In genomic region chr4:54657194-54657555, GRCh38 we compare ENCODE assay signal across 7 cellular contexts. TPM values are rescaled to one million over a fixed set of nuclear protein-coding genes. Genes with fewer than 3 reads are reported as not detected.
DNase-seq lines count a peak whose midpoint lies in the region; ATAC-seq and TF ChIP-seq lines count a peak whose summit lies in the region.

No MANE protein-coding gene starts in this region.

- POLR2A ChIA-PET in HEK293 (lab: Yijun Ruan, JAX), result interaction anchor here (0.6 kb wide), 1 partner anchor 12 kb away, joined by 3 read pairs; no protein-coding TSS in a partner anchor
- POLR2A ChIA-PET in GM10248 (lab: Yijun Ruan, JAX), result no interaction called here

- ATAC-seq in HG02759 (IDR thresholded peaks at IDR 0.05; ENCODE audit: unreplicated experiment) (no peak), HG02884 (IDR thresholded peaks at IDR 0.05; ENCODE audit: unreplicated experiment) (no peak)

- no peaks in the 10 kb centered on the region for H3K9me3 ChIP-seq in HEK293 (ENCODE audit: control insufficient read depth, insufficient read depth, low read depth, low read length)
- no peaks in the 10 kb centered on the region for H3K9me3 ChIP-seq in iPS DF 6.9 (ENCODE audit: control insufficient read depth, insufficient read depth, low read length)
- no peaks in the 10 kb centered on the region for H3K9me3 ChIP-seq in spleen

- H3K4me1 ChIP-seq in HEK293 (ENCODE audit: control insufficient read depth, insufficient read depth, low read length) (peaks cover 5% of the 10 kb centered on the region; the same call in 1 of the 2 replicates), iPS DF 6.9 (ENCODE audit: control insufficient read depth, insufficient read depth, low read length) (peaks cover 1% of the 10 kb centered on the region; the same call in 1 of the 2 replicates), spleen (peaks cover 6 to 38% (median 28%) of the 10 kb centered on the region in 6 donors)

- H3K27me3 ChIP-seq in iPS DF 6.9 (ENCODE audit: control insufficient read depth, insufficient read depth, low read length) (peaks cover 16% of the 10 kb centered on the region; the same call in 1 of the 2 replicates), spleen (replicated peaks in 1 of 7) (peaks cover 0 to 57% (median 23%) of the 10 kb centered on the region in 7 donors)

- DNase-seq in NCI-H774 (lab: John Stamatoyannopoulos, UW) (peak; percentile 86), iPS DF 6.9 (ENCODE audit: low read depth, low spot score) (no peak), spleen (peak; percentile 74), GM10248 (ENCODE audit: extremely low spot score) (no peak)

- intact Hi-C loops in spleen (cut with DNase I; ENCODE audit: low total_unique reads), result no loop called here

- CTCF ChIA-PET in HEK293 (lab: Yijun Ruan, JAX) (interaction anchor here (0.6 to 1.5 kb wide), 4 partner anchors 49 to 1397 kb away, joined by 3 to 5 read pairs (median 4); no protein-coding TSS in a partner anchor), GM10248 (lab: Yijun Ruan, JAX) (no interaction called here)

- TF ChIP-seq POLR2A in spleen (IDR thresholded peaks at IDR 0.05), result no peak

- no CpG with 5 or more reads among the region's 25 CpGs for WGBS in iPS DF 6.9 (ENCODE audit: insufficient coverage, insufficient read length)
- WGBS in spleen, 5 donors, result 11 to 22% (median 18%) methylated on average over 14 to 25 of the region's 25 CpGs

- H3K4me3 ChIP-seq in HEK293 (ENCODE audit: low read depth, low read length) (peak overlapping the region; percentile 58), iPS DF 6.9 (ENCODE audit: low read length) (peak overlapping the region; percentile 70), spleen (peak overlapping the region; percentile 42 to 74 (median 52))

- TF ChIP-seq CTCF in HEK293 (tag by site-specific recombination; IDR thresholded peaks at IDR 0.05) (no peak), spleen (IDR thresholded peaks at IDR 0.05 in 8 of 11, conservative IDR thresholded peaks at IDR 0.05 in 3 of 11) (no peak), GM10248 (IDR thresholded peaks at IDR 0.05; ENCODE audit: control extremely low read depth, extremely low read depth, low read depth, missing control alignments) (no peak)

- H3K36me3 ChIP-seq in HEK293 (ENCODE audit: control insufficient read depth in 2 of 2, insufficient read depth in 1 of 2, low read length in 2 of 2), result no peaks in the 10 kb centered on the region
- H3K36me3 ChIP-seq in iPS DF 6.9 (ENCODE audit: control insufficient read depth, insufficient read depth, low read length), result no peaks in the 10 kb centered on the region
- no peaks in the 10 kb centered on the region for H3K36me3 ChIP-seq in spleen

- H3K27ac ChIP-seq in HEK293 (ENCODE audit: extremely low read depth, low read depth, low read length), result no peak overlapping the region
- H3K27ac ChIP-seq in iPS DF 6.9 (ENCODE audit: low read length), result no peak overlapping the region
- no peak overlapping the region for H3K27ac ChIP-seq in spleen

TF ChIP-seq in HEK293, 187 proteins besides CTCF, POLR2A, EP300 and RAD21:
- TF ChIP-seq ZNF660 (tag by site-specific recombination; IDR thresholded peaks at IDR 0.05), result no peak
- no peak for TF ChIP-seq SP2 (tag by site-specific recombination; IDR thresholded peaks at IDR 0.05)
- TF ChIP-seq REST (tag by site-specific recombination; IDR thresholded peaks at IDR 0.05), result no peak
- no peak for TF ChIP-seq ZBTB7A (tag by site-specific recombination; IDR thresholded peaks at IDR 0.05; ENCODE audit: low read depth)
- no peak for TF ChIP-seq ZBTB1 (tag by site-specific recombination; IDR thresholded peaks at IDR 0.05)
- TF ChIP-seq ZNF157 (tag by site-specific recombination; IDR thresholded peaks at IDR 0.05), result no peak
- no peak for TF ChIP-seq ZFP37 (tag by site-specific recombination; IDR thresholded peaks at IDR 0.05)
- TF ChIP-seq ZNF629 (tag by site-specific recombination; IDR thresholded peaks at IDR 0.05), result no peak
- TF ChIP-seq ZNF274 (IDR thresholded peaks at IDR 0.05; ENCODE audit: low read length), result no peak
- TF ChIP-seq ZNF274 (tag by site-specific recombination; IDR thresholded peaks at IDR 0.05; ENCODE audit: borderline replicate concordance), result no peak
- TF ChIP-seq ATF2 (tag by site-specific recombination; IDR thresholded peaks at IDR 0.05; ENCODE audit: low read depth), result no peak
- TF ChIP-seq ZNF510 (tag by site-specific recombination; IDR thresholded peaks at IDR 0.05; ENCODE audit: insufficient replicate concordance), result no peak
- TF ChIP-seq ZNF114 (tag by site-specific recombination; IDR thresholded peaks at IDR 0.05), result no peak
- TF ChIP-seq ZNF521 (tag by site-specific recombination; IDR thresholded peaks at IDR 0.05), result no peak
- TF ChIP-seq ZNF423 (tag by site-specific recombination; IDR thresholded peaks at IDR 0.05), result no peak
- TF ChIP-seq ZNF692 (tag by site-specific recombination; IDR thresholded peaks at IDR 0.05), result no peak
TF ChIP-seq in HEK293: peak in this region for 0.

RNA-seq across cellular contexts. Expression of gene KIT, which starts 0.6 kb away (rescaled TPM):
- total RNA-seq in spleen, result 10 to 100 TPM in 2 of 7 donors, 1 to 10 TPM in 5; 1.7 to 16.8 (median 4.9) TPM
- under 1 TPM; 0.24 to 0.65 (median 0.26) TPM for polyA plus RNA-seq in spleen

Comparison
In these comparisons a context has a peak if more than half of its experiments do, and no peak if none do; other contexts are left out.
1. DNase-seq: peak in NCI-H774 (single experiment) and spleen (single experiment); none in iPS DF 6.9 (single experiment) and GM10248 (single experiment).
2. Peak in every context shown above with its lines, with median percentiles within 50 percentile points of each other: H3K4me3 ChIP-seq.